In the genomic region with DNA sequence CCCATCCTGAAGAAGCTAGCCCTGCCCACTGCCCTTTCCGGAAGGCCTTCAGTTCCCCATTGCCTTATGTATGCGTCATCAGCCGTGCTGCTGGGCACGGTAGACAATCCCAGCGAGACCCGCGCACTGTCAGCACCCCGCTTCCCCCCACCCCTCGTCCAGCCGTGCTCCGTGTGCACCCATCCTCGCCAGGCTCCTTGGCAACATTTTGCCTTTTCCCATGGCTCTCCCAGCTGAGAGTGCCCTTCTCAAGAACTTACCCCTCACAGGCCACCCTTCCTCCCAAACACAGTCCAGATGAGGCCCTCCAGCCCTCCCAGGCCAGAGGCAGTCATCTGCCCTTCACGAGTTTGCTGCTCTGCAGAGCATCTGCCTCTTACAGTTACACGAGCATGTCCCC, we compare ENCODE assay signal across 26 cellular contexts.
"Had no signal": no experiment of that assay in that cellular context is flagged by ENCODE, and none has a peak within 500 bp of the region (broad histone marks: within the 10 kb centered on the region; RNA-seq: fewer than 3 reads in every experiment).

No MANE protein-coding gene starts in this region.

- ATAC-seq: foreskin keratinocyte; gastroesophageal sphincter; heart left ventricle; left colon; lower lobe of right lung; natural killer cell; stimulated activated effector memory CD8-positive, alpha-beta T cell treated with anti-CD3 and anti-CD28 coated beads, Interleukin-12 subunit alpha, Interleukin-12 subunit beta, amount 100 ng/mL, for 72 hours had no signal

- H3K4me1 Mint-ChIP-seq: natural killer cell; stimulated activated effector memory CD8-positive, alpha-beta T cell treated with anti-CD3 and anti-CD28 coated beads, Interleukin-12 subunit alpha, Interleukin-12 subunit beta, amount 100 ng/mL, for 72 hours had no signal

- H3K9me3 ChIP-seq: colonic mucosa, esophagus muscularis mucosa, gastroesophageal sphincter, heart left ventricle, left ventricle myocardium inferior, lower lobe of right lung, neutrophil, sigmoid colon, testis, tibial artery had no signal

- H3K4me3 Mint-ChIP-seq: dendritic cell treated with granulocyte-macrophage colony-stimulating factor and Interleukin-4, amounts not matched to agents 40 ng/mL and 50 ng/mL, for 4 days; memory B cell; natural killer cell; stimulated activated effector memory CD8-positive, alpha-beta T cell treated with anti-CD3 and anti-CD28 coated beads, Interleukin-12 subunit alpha, Interleukin-12 subunit beta, amount 100 ng/mL, for 72 hours; type B pancreatic cell had no signal

- H3K27ac Mint-ChIP-seq: dendritic cell treated with granulocyte-macrophage colony-stimulating factor and Interleukin-4, amounts not matched to agents 40 ng/mL and 50 ng/mL, for 4 days; memory B cell; natural killer cell; progenitor cell of endocrine pancreas; stimulated activated effector memory CD8-positive, alpha-beta T cell treated with anti-CD3 and anti-CD28 coated beads, Interleukin-12 subunit alpha, Interleukin-12 subunit beta, amount 100 ng/mL, for 72 hours; type B pancreatic cell had no signal

- H3K27me3 Mint-ChIP-seq: dendritic cell treated with granulocyte-macrophage colony-stimulating factor and Interleukin-4, amounts not matched to agents 40 ng/mL and 50 ng/mL, for 4 days; progenitor cell of endocrine pancreas; type B pancreatic cell had no signal

- H2AFZ ChIP-seq: hepatocyte, parathyroid adenoma had no signal

- H3K4me2 ChIP-seq: hepatocyte had no signal

- H3K9ac ChIP-seq: parathyroid adenoma had no signal

- H3K27ac ChIP-seq: colonic mucosa, esophagus muscularis mucosa, foreskin keratinocyte, gastroesophageal sphincter, heart left ventricle, hepatocyte, left ventricle myocardium inferior, lower lobe of right lung, neutrophil, parathyroid adenoma, sigmoid colon, testis, tibial artery had no signal

- H3K79me2 ChIP-seq: hepatocyte, parathyroid adenoma had no signal

- DNase-seq: colonic mucosa; effector memory CD4-positive, alpha-beta T cell; foreskin keratinocyte; heart left ventricle; kidney glomerular epithelial cell; left colon; left ventricle myocardium inferior; lower lobe of right lung; natural killer cell; sigmoid colon; stimulated activated CD4-positive, alpha-beta T cell treated with anti-CD3 and anti-CD28 coated beads, Interleukin-2, amount 100 ng/mL, for 24 hours; stimulated activated CD4-positive, alpha-beta T cell treated with anti-CD3 and anti-CD28 coated beads, Interleukin-4, amount 100 ng/mL, for 24 hours; stimulated activated naive CD4-positive, alpha-beta T cell treated with Interleukin-2 at 50 U/mL for 16 hours; substantia nigra; testis; tibial artery had no signal

- H3K27me3 ChIP-seq: colonic mucosa, esophagus muscularis mucosa, foreskin keratinocyte, gastroesophageal sphincter, heart left ventricle, hepatocyte, neutrophil, sigmoid colon, testis, tibial artery had no signal

- H3K36me3 ChIP-seq: colonic mucosa, esophagus muscularis mucosa, heart left ventricle, left ventricle myocardium inferior, lower lobe of right lung, neutrophil, sigmoid colon had no signal

- H3K36me3 Mint-ChIP-seq: memory B cell; natural killer cell; stimulated activated effector memory CD8-positive, alpha-beta T cell treated with anti-CD3 and anti-CD28 coated beads, Interleukin-12 subunit alpha, Interleukin-12 subunit beta, amount 100 ng/mL, for 72 hours; type B pancreatic cell had no signal

- H3K4me3 ChIP-seq: colonic mucosa, esophagus muscularis mucosa, gastroesophageal sphincter, heart left ventricle, hepatocyte, left ventricle myocardium inferior, lower lobe of right lung, sigmoid colon, testis, tibial artery had no signal

- H3K4me1 ChIP-seq: colonic mucosa, esophagus muscularis mucosa, foreskin keratinocyte, gastroesophageal sphincter, heart left ventricle, left ventricle myocardium inferior, lower lobe of right lung, parathyroid adenoma, sigmoid colon, testis, tibial artery had no signal

- H3K9me3 Mint-ChIP-seq: natural killer cell, type B pancreatic cell had no signal
